14 cellular contexts compared by ENCODE assay signal in genomic region chr6:160355001-160355400, GRCh38. TPM values are rescaled to one million over a fixed set of nuclear protein-coding genes. Genes with fewer than 3 reads are reported as not detected.
DNase-seq lines count a peak whose midpoint lies in the region; ATAC-seq and TF ChIP-seq lines count a peak whose summit lies in the region.
"Had no signal": no experiment of that assay in that cellular context is flagged by ENCODE, and none has a peak within 500 bp of the region (broad histone marks: within the 10 kb centered on the region; RNA-seq: fewer than 3 reads in every experiment).

No MANE protein-coding gene starts in this region.

- 76 to 86% (median 79%) methylated on average over 7 of the region's 7 CpGs for WGBS in heart left ventricle, 4 donors

- H3K36me3 ChIP-seq in ascending aorta (peaks cover 0 to 2% of the 10 kb centered on the region in 2 donors), heart left ventricle (no peaks in the 10 kb centered on the region)

- no peak for ATAC-seq in heart left ventricle

- peaks cover 7 to 56% of the 10 kb centered on the region in 2 donors for H3K4me1 ChIP-seq in ascending aorta
- H3K4me1 ChIP-seq in heart left ventricle, result peaks cover 0 to 6% (median 0%) of the 10 kb centered on the region in 12 donors

- intact Hi-C loops in ascending aorta (cut with DNase I) (loop anchor here (2.0 kb wide), 1 partner anchor 24 kb away; no protein-coding TSS in a partner anchor), heart left ventricle (cut with DNase I) (no loop called here)

- H3K27me3 ChIP-seq in HL-60 (ENCODE audit: insufficient read depth, poor library complexity, severe bottlenecking), result peaks cover 3% of the 10 kb centered on the region
- no peaks in the 10 kb centered on the region for H3K27me3 ChIP-seq in ascending aorta
- peaks cover 0 to 36% (median 2%) of the 10 kb centered on the region in 9 donors for H3K27me3 ChIP-seq in heart left ventricle

- no peaks in the 10 kb centered on the region for H3K9me3 ChIP-seq in ascending aorta
- H3K9me3 ChIP-seq in heart left ventricle, result no peaks in the 10 kb centered on the region

- no peak for TF ChIP-seq POLR2A in heart left ventricle (IDR thresholded peaks at IDR 0.05)

- H3K27ac ChIP-seq in HL-60 (replicated peaks) (no peak overlapping the region), ascending aorta (peak overlapping the region; percentile 91 to 96), heart left ventricle (no peak overlapping the region)

- peak; percentile 62 for DNase-seq in A172 (ENCODE audit: low spot score)
- DNase-seq in HL-60 (ENCODE audit: low read depth in 1 of 2, low spot score in 1 of 2), result peak; percentile 3 to 29
- peak; percentile 31 to 84 for DNase-seq in ascending aorta (ENCODE audit: low spot score in 2 of 2)
- DNase-seq in kidney tubule cell (ENCODE audit: low spot score), result peak; percentile 79
- DNase-seq in heart left ventricle, result no peak
- DNase-seq in cerebellar nuclear complex (lab: John Stamatoyannopoulos, UW), result no peak
- DNase-seq in NCI-H1105 (lab: John Stamatoyannopoulos, UW), result no peak
- no peak for DNase-seq in DMS 273 treated with DMSO at 0.1 percent for 48 hours (lab: John Stamatoyannopoulos, UW)
- DNase-seq: activated CD4-positive, alpha-beta T cell treated with anti-CD3 and anti-CD28 coated beads, Interleukin-2, amount 50 U/mL, for 1 hour; effector memory CD4-positive, alpha-beta T cell; H9; MV-4-11; NCI-H69 had no signal

- TF ChIP-seq CTCF in HL-60 (IDR thresholded peaks at IDR 0.05; ENCODE audit: insufficient read depth, low read length) (no peak), ascending aorta (IDR thresholded peaks at IDR 0.05) (no peak), heart left ventricle (IDR thresholded peaks at IDR 0.05) (no peak)

- H3K4me3 ChIP-seq in HL-60 (replicated peaks; ENCODE audit: insufficient read depth, low read length) (no peak overlapping the region), ascending aorta (peak overlapping the region in 1 of 2 donors; percentile 14), heart left ventricle (no peak overlapping the region)

RNA-seq across cellular contexts. Expression of gene SLC22A3, which starts 6.8 kb away (rescaled TPM):
- total RNA-seq in A172 (2014; rRNA removed; shearing (Covaris generic)), result 0.10 TPM in 1 of 2 replicates, not detected in the other
- 29.6 TPM for total RNA-seq in ascending aorta
- total RNA-seq in heart left ventricle, result 1 to 10 TPM in 4 of 9 donors, under 1 TPM in 5; 0.45 to 3.0 (median 0.75) TPM
- polyA plus RNA-seq in heart left ventricle, result under 1 TPM; 0.61 to 0.80 TPM
- polyA plus RNA-seq: BJ had no signal

Comparison
In these comparisons a context has a peak if more than half of its experiments do, and no peak if none do; other contexts are left out.
1. DNase-seq: peak in A172 (single experiment), HL-60 (2 of 2), ascending aorta (2 of 2) and kidney tubule cell (single experiment); none in heart left ventricle (0 of 5), cerebellar nuclear complex (0 of 2), NCI-H1105 (single experiment) and DMS 273 treated with DMSO at 0.1 percent for 48 hours (single experiment).
2. H3K27ac ChIP-seq: peak in ascending aorta (2 of 2); none in HL-60 (single experiment) and heart left ventricle (0 of 12).